ENCODE assay signal across 11 cellular contexts in the genomic region with DNA sequence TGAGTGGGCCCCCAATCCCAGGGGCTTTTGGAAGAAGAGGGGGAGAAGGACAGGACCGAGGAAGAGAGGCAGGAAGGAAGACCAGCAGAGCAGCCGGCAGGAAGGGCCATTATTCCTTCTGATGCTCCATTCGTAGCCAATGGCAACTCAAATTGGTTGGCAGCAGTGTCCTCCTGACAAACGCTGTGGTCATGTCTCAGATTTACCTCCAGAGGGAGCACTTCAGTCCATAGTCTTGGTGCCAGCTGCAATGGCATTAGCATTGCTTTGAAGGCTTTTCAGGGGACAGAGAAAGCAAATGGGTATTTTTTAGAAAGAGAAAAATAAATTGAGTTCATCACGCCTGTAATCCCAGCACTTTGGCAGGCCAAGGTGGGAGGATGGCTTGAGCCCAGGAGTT. TPM values are rescaled to one million over a fixed set of nuclear protein-coding genes. Genes with fewer than 3 reads are reported as not detected.
"Had no signal": no experiment of that assay in that cellular context is flagged by ENCODE, and none has a peak within 500 bp of the region (broad histone marks: within the 10 kb centered on the region; RNA-seq: fewer than 3 reads in every experiment).

No MANE protein-coding gene starts in this region.

RNA-seq across cellular contexts. Expression of a gene that starts 9.9 kb away (rescaled TPM):
- total RNA-seq: activated T-helper 2 cell treated with anti-CD3 and anti-CD28 coated beads, Interferon-gamma antibody, Interleukin-2, Interleukin-4, amounts not matched to agents 10 μg/mL and 5 μg/mL and 100 μg/mL, durations not matched to agents 14 hours and 24 hours and 36 hours; dermis microvascular lymphatic vessel endothelial cell; left ventricle myocardium inferior; mononuclear cell; natural killer cell treated with Interleukin-12 subunit alpha and Interleukin-12 subunit beta and Interleukin-15 and Interleukin-18, amount 100 ng/mL, for 72 hours; spleen; subcutaneous adipose tissue; T-helper 1 cell treated with Interleukin-12 subunit alpha and Interleukin-12 subunit beta and Interleukin-4 antibody, amounts not matched to agents 30 ng/mL and 1 ng/mL, for 36 hours; thyroid gland; urinary bladder had no signal
- polyA plus RNA-seq: keratinocyte, spleen, urinary bladder had no signal

RNA-seq across cellular contexts. Expression of a gene that starts 24.4 kb away (rescaled TPM):
- total RNA-seq: activated T-helper 2 cell treated with anti-CD3 and anti-CD28 coated beads, Interferon-gamma antibody, Interleukin-2, Interleukin-4, amounts not matched to agents 10 μg/mL and 5 μg/mL and 100 μg/mL, durations not matched to agents 14 hours and 24 hours and 36 hours; dermis microvascular lymphatic vessel endothelial cell; left ventricle myocardium inferior; mononuclear cell; natural killer cell treated with Interleukin-12 subunit alpha and Interleukin-12 subunit beta and Interleukin-15 and Interleukin-18, amount 100 ng/mL, for 72 hours; subcutaneous adipose tissue; T-helper 1 cell treated with Interleukin-12 subunit alpha and Interleukin-12 subunit beta and Interleukin-4 antibody, amounts not matched to agents 30 ng/mL and 1 ng/mL, for 36 hours; thyroid gland; urinary bladder had no signal
- polyA plus RNA-seq: keratinocyte, urinary bladder had no signal

RNA-seq across cellular contexts. Expression of a gene that starts 44.0 kb away (rescaled TPM):
- total RNA-seq: activated T-helper 2 cell treated with anti-CD3 and anti-CD28 coated beads, Interferon-gamma antibody, Interleukin-2, Interleukin-4, amounts not matched to agents 10 μg/mL and 5 μg/mL and 100 μg/mL, durations not matched to agents 14 hours and 24 hours and 36 hours; dermis microvascular lymphatic vessel endothelial cell; left ventricle myocardium inferior; mononuclear cell; natural killer cell treated with Interleukin-12 subunit alpha and Interleukin-12 subunit beta and Interleukin-15 and Interleukin-18, amount 100 ng/mL, for 72 hours; spleen; subcutaneous adipose tissue; T-helper 1 cell treated with Interleukin-12 subunit alpha and Interleukin-12 subunit beta and Interleukin-4 antibody, amounts not matched to agents 30 ng/mL and 1 ng/mL, for 36 hours; thyroid gland; urinary bladder had no signal
- polyA plus RNA-seq: keratinocyte, spleen, urinary bladder had no signal
